In genomic region chr3:49165771-49166751, GRCh38 we compare ENCODE assay signal across 2 cellular contexts.
TF ChIP-seq lines count a peak whose summit lies in the region.

CCDC71 (minus strand) TSS chr3:49166331; CDS start chr3:49164208, 2,123 bp downstream.

TF ChIP-seq in IMR-90, 13 proteins besides CTCF, POLR2A, EP300 and RAD21:
- TF ChIP-seq CHD1 (IDR thresholded peaks at IDR 0.05; ENCODE audit: low read depth, low read length), result no peak
- peak; percentile 50; the same call in 1 of the 2 replicates for TF ChIP-seq ELK1 (IDR thresholded peaks at IDR 0.05; ENCODE audit: borderline replicate concordance, low read depth, low read length)
- TF ChIP-seq USF2 (IDR thresholded peaks at IDR 0.05; ENCODE audit: low read depth, low read length), result peak; percentile 25; the same call in 1 of the 2 replicates
- no peak for TF ChIP-seq NFE2L2 (IDR thresholded peaks at IDR 0.05; ENCODE audit: low read depth, low read length)
- peak; percentile 55; the same call in 1 of the 2 replicates for TF ChIP-seq BHLHE40 (IDR thresholded peaks at IDR 0.05; ENCODE audit: low read depth, low read length)
- peak; percentile 71; the same call in 1 of the 2 replicates for TF ChIP-seq MXI1 (IDR thresholded peaks at IDR 0.05; ENCODE audit: borderline replicate concordance, low read depth, low read length)
- no peak for TF ChIP-seq CEBPB (IDR thresholded peaks at IDR 0.05; ENCODE audit: low read depth, low read length)

TF ChIP-seq in SK-N-SH, 30 proteins besides CTCF, POLR2A, EP300 and RAD21:
- TF ChIP-seq IRF3 (IDR thresholded peaks at IDR 0.05; ENCODE audit: low read depth, low read length) (no peak), ZBTB33 (IDR thresholded peaks at IDR 0.05; ENCODE audit: borderline replicate concordance, low read depth) (no peak), NFIC (IDR thresholded peaks at IDR 0.05; ENCODE audit: borderline replicate concordance) (no peak), USF1 (IDR thresholded peaks at IDR 0.05; ENCODE audit: borderline replicate concordance, low read depth) (no peak), GATA2 (CRISPR knock-in tag; IDR thresholded peaks at IDR 0.05) (no peak), JUND (IDR thresholded peaks at IDR 0.05) (no peak), CHD2 (IDR thresholded peaks at IDR 0.05; ENCODE audit: low read length, partially characterized antibody) (peak; percentile 91), FOSL2 (IDR thresholded peaks at IDR 0.05; ENCODE audit: borderline replicate concordance, low read depth) (no peak), USF2 (IDR thresholded peaks at IDR 0.05; ENCODE audit: borderline replicate concordance, low read depth, low read length) (no peak), FOXJ3 (CRISPR knock-in tag; IDR thresholded peaks at IDR 0.05) (no peak), TAF1 (IDR thresholded peaks at IDR 0.05; ENCODE audit: borderline replicate concordance, low read depth, low read length) (peak; percentile 86), POLR2AphosphoS5 (IDR thresholded peaks at IDR 0.05; ENCODE audit: low read depth, low read length) (peak; percentile 59; the same call in 1 of the 2 replicates), SIN3A (IDR thresholded peaks at IDR 0.05; ENCODE audit: borderline replicate concordance, low read depth, low read length) (peak; percentile 58; the same call in 1 of the 2 replicates), FOXM1 (IDR thresholded peaks at IDR 0.05; ENCODE audit: low read depth) (no peak), TCF12 (IDR thresholded peaks at IDR 0.05) (no peak), SMC3 (IDR thresholded peaks at IDR 0.05; ENCODE audit: low read depth, low read length) (no peak), NRF1 (IDR thresholded peaks at IDR 0.05; ENCODE audit: low read depth, low read length) (no peak), GABPA (IDR thresholded peaks at IDR 0.05; ENCODE audit: low read depth) (peak; percentile 95), MAX (IDR thresholded peaks at IDR 0.05; ENCODE audit: low read depth) (peak; percentile 53), RXRA (IDR thresholded peaks at IDR 0.05; ENCODE audit: borderline replicate concordance, low read depth) (no peak), TEAD4 (IDR thresholded peaks at IDR 0.05; ENCODE audit: borderline replicate concordance, insufficient read depth) (no peak), RFX5 (IDR thresholded peaks at IDR 0.05; ENCODE audit: low read length) (no peak), ELF1 (IDR thresholded peaks at IDR 0.05) (peak; percentile 90), EZH2phosphoT487 (IDR thresholded peaks at IDR 0.05; ENCODE audit: borderline replicate concordance, low read depth) (no peak), PBX3 (IDR thresholded peaks at IDR 0.05) (no peak), REST (IDR thresholded peaks at IDR 0.05; ENCODE audit: low read depth, low read length) (no peak), MEF2A (IDR thresholded peaks at IDR 0.05; ENCODE audit: borderline replicate concordance, low read depth) (no peak), MXI1 (IDR thresholded peaks at IDR 0.05; ENCODE audit: low read depth, low read length) (peak; percentile 51; the same call in 1 of the 2 replicates), RCOR1 (IDR thresholded peaks at IDR 0.05; ENCODE audit: low read length) (peak; percentile 45; the same call in 1 of the 2 replicates), YY1 (IDR thresholded peaks at IDR 0.05; ENCODE audit: low read depth) (peak; percentile 94)
